In the genomic region with DNA sequence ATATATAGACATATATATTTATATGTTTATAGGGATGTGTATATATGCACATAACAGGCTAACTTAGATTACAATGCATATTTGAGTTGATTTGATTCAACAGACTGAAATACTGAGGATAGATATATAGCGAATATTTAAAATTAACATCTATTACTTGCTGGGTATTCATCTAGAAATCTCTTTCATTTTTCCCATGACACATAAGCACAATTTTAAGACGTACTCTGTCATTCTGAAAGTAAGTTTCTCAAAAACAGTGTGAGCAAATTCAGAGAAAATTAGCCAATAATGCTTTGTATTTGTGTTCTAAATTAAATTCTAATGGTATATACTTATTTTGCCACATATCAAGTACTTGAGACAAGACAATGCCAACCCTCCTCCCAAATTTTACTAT, we compare ENCODE assay signal across 21 cellular contexts.
DNase-seq lines count a peak whose midpoint lies in the region; ATAC-seq and TF ChIP-seq lines count a peak whose summit lies in the region.
"Had no signal": no experiment of that assay in that cellular context is flagged by ENCODE, and none has a peak within 500 bp of the region (broad histone marks: within the 10 kb centered on the region; RNA-seq: fewer than 3 reads in every experiment).

No MANE protein-coding gene starts in this region.

- H3K4me1 ChIP-seq in foreskin keratinocyte, result no peaks in the 10 kb centered on the region
- H3K4me1 ChIP-seq: BE2C had no signal

- ATAC-seq in GM18502 (IDR thresholded peaks at IDR 0.05; ENCODE audit: poor library complexity, unreplicated experiment) (peak; percentile 58), GM19395 (IDR thresholded peaks at IDR 0.05; ENCODE audit: unreplicated experiment) (peak; percentile 40), HG02623 (IDR thresholded peaks at IDR 0.05; ENCODE audit: unreplicated experiment) (peak; percentile 39), HG03442 (IDR thresholded peaks at IDR 0.05; ENCODE audit: unreplicated experiment) (peak; percentile 46), foreskin keratinocyte (no peak), HG02840 (IDR thresholded peaks at IDR 0.05; ENCODE audit: low FRiP score, unreplicated experiment) (no peak)
- ATAC-seq: HepG2 had no signal

- no peak overlapping the region for H3K27ac ChIP-seq in foreskin keratinocyte
- H3K27ac ChIP-seq: 22Rv1 had no signal

- no peaks in the 10 kb centered on the region for H3K27me3 ChIP-seq in foreskin keratinocyte
- H3K27me3 ChIP-seq: BE2C had no signal

- DNase-seq in NCI-H1930 (lab: John Stamatoyannopoulos, UW) (no peak), foreskin keratinocyte (no peak), hepatic stellate cell (ENCODE audit: low spot score) (no peak)
- DNase-seq: BE2C; Calu3; CD4-positive, alpha-beta T cell; H7; KG1; NCI-H1048; NCI-H1436 treated with DMSO at 0.1 percent for 48 hours; NCI-H2081; NCI-H510A; Right ventricle myocardium superior; SK-N-SH had no signal

- no peak for TF ChIP-seq CTCF in foreskin keratinocyte (conservative IDR thresholded peaks at IDR 0.05)

Comparison
In these comparisons a context has a peak if more than half of its experiments do, and no peak if none do; other contexts are left out.
1. ATAC-seq: peak in GM18502 (single experiment), GM19395 (single experiment), HG02623 (single experiment) and HG03442 (single experiment); none in foreskin keratinocyte (single experiment) and HG02840 (single experiment).